ENCODE assay signal across 24 cellular contexts in the genomic region with DNA sequence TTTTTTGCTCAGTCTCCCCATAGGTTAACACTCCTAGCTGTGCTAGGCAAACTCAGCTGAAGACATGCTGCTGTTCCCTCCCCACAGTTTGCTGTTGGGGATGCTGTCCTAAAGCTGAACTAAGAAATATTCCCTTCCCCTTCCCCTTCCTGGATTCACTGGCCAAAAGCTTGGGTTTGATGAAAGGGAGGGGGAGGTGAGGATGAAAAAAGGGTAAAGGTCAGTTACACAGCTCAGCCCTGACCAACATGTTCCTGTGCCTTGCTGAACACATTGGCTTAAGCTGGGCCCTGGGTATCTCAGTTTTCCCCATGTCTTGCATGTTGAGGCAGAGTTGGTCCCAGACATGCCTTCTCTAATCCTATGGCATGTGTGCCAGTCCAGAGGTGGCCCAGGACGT. TPM values are rescaled to one million over a fixed set of nuclear protein-coding genes. Genes with fewer than 3 reads are reported as not detected.
DNase-seq lines count a peak whose midpoint lies in the region; ATAC-seq and TF ChIP-seq lines count a peak whose summit lies in the region.
"Had no signal": no experiment of that assay in that cellular context is flagged by ENCODE, and none has a peak within 500 bp of the region (broad histone marks: within the 10 kb centered on the region; RNA-seq: fewer than 3 reads in every experiment).

No MANE protein-coding gene starts in this region.

- POLR2A ChIA-PET in IMR-90 (lab: Charles Lee; ENCODE audit: unreplicated experiment): no interaction called here

- H4K8ac ChIP-seq in IMR-90 (ENCODE audit: low read depth in 2 of 2, low read length in 2 of 2): no peak overlapping the region

- no peak overlapping the region for H2BK15ac ChIP-seq in IMR-90 (ENCODE audit: low read depth, low read length)

- no peak overlapping the region for H3K4me2 ChIP-seq in IMR-90 (ENCODE audit: low read depth, low read length)

- peak overlapping the region in 4 of 7 donors; percentile 6 to 77 (median 49) for H3K27ac Mint-ChIP-seq in CD14-positive monocyte
- peak overlapping the region; percentile 8 for H3K27ac Mint-ChIP-seq in dendritic cell treated with granulocyte-macrophage colony-stimulating factor and Interleukin-4, amounts not matched to agents 40 ng/mL and 50 ng/mL, for 4 days
- H3K27ac Mint-ChIP-seq: activated naive CD4-positive, alpha-beta T cell treated with anti-CD3 and anti-CD28 coated beads, Interleukin-2, amount 10 ng/mL, durations not matched to agents 7 days and 5 days had no signal

- H3K4me3 Mint-ChIP-seq in CD14-positive monocyte: no peak overlapping the region
- no peak overlapping the region for H3K4me3 Mint-ChIP-seq in dendritic cell treated with granulocyte-macrophage colony-stimulating factor and Interleukin-4, amounts not matched to agents 40 ng/mL and 50 ng/mL, for 4 days
- H3K4me3 Mint-ChIP-seq: activated naive CD4-positive, alpha-beta T cell treated with anti-CD3 and anti-CD28 coated beads, Interleukin-2, amount 10 ng/mL, durations not matched to agents 7 days and 5 days had no signal

- TF ChIP-seq RAD21 in IMR-90 (IDR thresholded peaks at IDR 0.05; ENCODE audit: low read length): no peak

- in situ Hi-C loops in IMR-90 (cut with MboI; ENCODE audit: low sequenced_read_pairs): no loop called here

- H2AFZ ChIP-seq in IMR-90 (replicated peaks; ENCODE audit: low read length, poor library complexity): peak overlapping the region; percentile 26

- no peak overlapping the region for H3K14ac ChIP-seq in IMR-90 (replicated peaks; ENCODE audit: low read depth, low read length)

- no peak for TF ChIP-seq CTCF in CD14-positive monocyte (IDR thresholded peaks at IDR 0.05)
- no peak for TF ChIP-seq CTCF in IMR-90 (conservative IDR thresholded peaks at IDR 0.05; ENCODE audit: low read depth, low read length)

- no peak overlapping the region for H2BK20ac ChIP-seq in IMR-90 (ENCODE audit: low read depth, low read length)

- peaks cover 0 to 2% (median 0%) of the 10 kb centered on the region in 3 donors for H3K27me3 Mint-ChIP-seq in CD14-positive monocyte (ENCODE audit: low read depth in 3 of 3)
- no peaks in the 10 kb centered on the region for H3K27me3 Mint-ChIP-seq in dendritic cell treated with granulocyte-macrophage colony-stimulating factor and Interleukin-4, amounts not matched to agents 40 ng/mL and 50 ng/mL, for 4 days
- H3K27me3 Mint-ChIP-seq: activated naive CD4-positive, alpha-beta T cell treated with anti-CD3 and anti-CD28 coated beads, Interleukin-2, amount 10 ng/mL, durations not matched to agents 7 days and 5 days had no signal

- DNase-seq in CD14-positive monocyte (ENCODE audit: low spot score) (no peak), IMR-90 (no peak), lung microvascular endothelial cell (ENCODE audit: low read depth in 2 of 2) (peak; percentile 29 to 54), globus pallidus (ENCODE audit: low spot score) (no peak), DMS114 treated with DMSO at 0.1 percent for 48 hours (lab: John Stamatoyannopoulos, UW; ENCODE audit: unreplicated experiment) (no peak)
- DNase-seq in activated T-cell treated with anti-CD3 and anti-CD28 coated beads, Interleukin-2, amount 50 U/mL, for 48 hours: no peak
- DNase-seq: activated naive CD4-positive, alpha-beta T cell treated with anti-CD3 and anti-CD28 coated beads, Interleukin-2, amount 10 ng/mL, durations not matched to agents 7 days and 5 days; AML-193; DMS53; effector CD8-positive, alpha-beta T cell; erythroblast; glutamatergic neuron; mesendoderm; NCI-H1092; NCI-H1694; NCI-H446 treated with DMSO at 0.1 percent for 48 hours; NCI-H82; RPMI8226; stimulated activated CD4-positive, alpha-beta T cell treated with anti-CD3 and anti-CD28 coated beads, Interleukin-4, amount 100 ng/mL, for 1 hour; thyroid gland had no signal

- no peak for TF ChIP-seq POLR2A in IMR-90 (IDR thresholded peaks at IDR 0.05; ENCODE audit: low read depth, low read length)

- peaks cover 22 to 46% of the 10 kb centered on the region in 2 donors for H3K36me3 Mint-ChIP-seq in CD14-positive monocyte
- H3K36me3 Mint-ChIP-seq in dendritic cell treated with granulocyte-macrophage colony-stimulating factor and Interleukin-4, amounts not matched to agents 40 ng/mL and 50 ng/mL, for 4 days (ENCODE audit: low read depth): peaks cover 73% of the 10 kb centered on the region

- no peak overlapping the region for H3K4ac ChIP-seq in IMR-90 (ENCODE audit: low read depth, low read length)

- H3K4me3 ChIP-seq in IMR-90 (ENCODE audit: insufficient read depth, low read depth, low read length): no peak overlapping the region
- H3K4me3 ChIP-seq: K562, thyroid gland had no signal

- H3K9me1 ChIP-seq in IMR-90 (ENCODE audit: insufficient read depth, low read length): peaks cover 6% of the 10 kb centered on the region

- H2BK120ac ChIP-seq in IMR-90 (ENCODE audit: low read depth, low read length): no peak overlapping the region

- WGBS in IMR-90 (ENCODE audit: extremely low coverage in 2 of 2, insufficient read length in 1 of 2), 2 experiments: 83% methylated on average over 1 of the region's 1 CpG; no CpG with 5 or more reads in 1 of the 2 experiments

- no peak overlapping the region for H4K91ac ChIP-seq in IMR-90 (ENCODE audit: insufficient read depth, low read depth, low read length)

- no peak overlapping the region for H3K56ac ChIP-seq in IMR-90 (ENCODE audit: extremely low read depth, insufficient read depth, low read length)

- H2BK5ac ChIP-seq in IMR-90 (ENCODE audit: low read depth, low read length, poor library complexity, severe bottlenecking): no peak overlapping the region

- intact Hi-C loops in CD14-positive monocyte (cut with micrococcal nuclease) (no loop called here), IMR-90 (cut with micrococcal nuclease) (no loop called here)
- intact Hi-C loops in dendritic cell treated with granulocyte-macrophage colony-stimulating factor and Interleukin-4, amounts not matched to agents 40 ng/mL and 50 ng/mL, for 4 days (cut with micrococcal nuclease): no loop called here

- H3K23ac ChIP-seq in IMR-90 (ENCODE audit: low read depth, low read length): no peak overlapping the region

- no peaks in the 10 kb centered on the region; the same call in none of the 2 replicates for H3K36me3 ChIP-seq in IMR-90 (ENCODE audit: control insufficient read depth, insufficient read depth, low read length)
- H3K36me3 ChIP-seq: thyroid gland had no signal

- H2AK9ac ChIP-seq in IMR-90 (replicated peaks; ENCODE audit: low read depth, low read length, poor library complexity): no peak overlapping the region

- H3K4me1 ChIP-seq in IMR-90 (ENCODE audit: control insufficient read depth, insufficient read depth, low read length): 0 out of 2 replicates have a peak, but pooled peaks cover 1% of the 10 kb centered on the region
- H3K4me1 ChIP-seq: thyroid gland had no signal

- peaks cover 34 to 58% of the 10 kb centered on the region in 2 experiments for H3K79me1 ChIP-seq in IMR-90 (ENCODE audit: low read depth in 1 of 2, low read length in 2 of 2)

- H3K9me3 ChIP-seq in IMR-90 (ENCODE audit: control insufficient read depth, insufficient read depth, low read length): no peaks in the 10 kb centered on the region
- H3K9me3 ChIP-seq: thyroid gland had no signal

- no peaks in the 10 kb centered on the region for H3K9me3 Mint-ChIP-seq in CD14-positive monocyte
- H3K9me3 Mint-ChIP-seq in dendritic cell treated with granulocyte-macrophage colony-stimulating factor and Interleukin-4, amounts not matched to agents 40 ng/mL and 50 ng/mL, for 4 days: no peaks in the 10 kb centered on the region
- H3K9me3 Mint-ChIP-seq: activated naive CD4-positive, alpha-beta T cell treated with anti-CD3 and anti-CD28 coated beads, Interleukin-2, amount 10 ng/mL, durations not matched to agents 7 days and 5 days had no signal

- peaks cover 15% of the 10 kb centered on the region for H3K4me1 Mint-ChIP-seq in CD14-positive monocyte
- H3K4me1 Mint-ChIP-seq in dendritic cell treated with granulocyte-macrophage colony-stimulating factor and Interleukin-4, amounts not matched to agents 40 ng/mL and 50 ng/mL, for 4 days (ENCODE audit: low read depth): peaks cover 55% of the 10 kb centered on the region

- BruUV-seq in IMR-90 (replicated peaks; lab: Mats Ljungman, UMichigan): no TSS peak

- no peak overlapping the region for H2AK5ac ChIP-seq in IMR-90 (ENCODE audit: low read depth, low read length)

- ATAC-seq in IMR-90 (ENCODE audit: low read depth) (no peak), GM21367 (IDR thresholded peaks at IDR 0.05; ENCODE audit: unreplicated experiment) (no peak)

- CTCF ChIA-PET in IMR-90 (lab: Yijun Ruan, JAX): no interaction called here

- H3K9ac ChIP-seq in IMR-90 (ENCODE audit: low read depth, low read length): no peak overlapping the region

- H3K18ac ChIP-seq in IMR-90 (ENCODE audit: low read depth, low read length): no peak overlapping the region

- no peak overlapping the region for H4K5ac ChIP-seq in IMR-90 (ENCODE audit: low read depth, low read length)

- no peaks in the 10 kb centered on the region for H3K27me3 ChIP-seq in IMR-90 (ENCODE audit: control insufficient read depth, insufficient read depth, low read length)
- H3K27me3 ChIP-seq: thyroid gland had no signal

- peaks cover 12% of the 10 kb centered on the region for H4K20me1 ChIP-seq in IMR-90 (ENCODE audit: insufficient read depth, low read length)

- no peak overlapping the region for H3K27ac ChIP-seq in IMR-90 (ENCODE audit: insufficient read depth, low read length)
- H3K27ac ChIP-seq: thyroid gland had no signal

- dilution Hi-C loops in IMR-90 (cut with HindIII; ENCODE audit: low sequenced_read_pairs, unreplicated experiment): no loop called here

TF ChIP-seq in IMR-90, 13 proteins besides CTCF, POLR2A, EP300 and RAD21 (continues in another document):
- TF ChIP-seq RFX5 (IDR thresholded peaks at IDR 0.05; ENCODE audit: low read depth, low read length) (no peak), MAZ (IDR thresholded peaks at IDR 0.05; ENCODE audit: borderline replicate concordance, low read depth, low read length) (no peak), FOS (IDR thresholded peaks at IDR 0.05; ENCODE audit: low read depth, low read length) (no peak), CHD1 (IDR thresholded peaks at IDR 0.05; ENCODE audit: low read depth, low read length) (no peak), BHLHE40 (IDR thresholded peaks at IDR 0.05; ENCODE audit: low read depth, low read length) (no peak), NFE2L2 (IDR thresholded peaks at IDR 0.05; ENCODE audit: low read depth, low read length) (no peak)

RNA-seq across cellular contexts. Expression of a gene that starts 15.3 kb away (rescaled TPM):
- polyA plus RNA-seq in CD14-positive monocyte: 10 to 100 TPM; 38.5 to 51.4 TPM
- 56.1 and 65.2 TPM in 2 replicates for total RNA-seq in IMR-90 (2012; rRNA removed)
- polyA plus RNA-seq in IMR-90 (2012; rRNA removed): 71.7 and 78.5 TPM in 2 replicates
- polyA plus RNA-seq in IMR-90 (2012; cell fraction: cytosol; rRNA removed): 50.3 and 98.2 TPM in 2 replicates
- 45.6 and 112 TPM in 2 replicates for polyA plus RNA-seq in IMR-90 (2012; cell fraction: nucleus; rRNA removed; ENCODE audit: low replicate concordance)
- total RNA-seq in lung microvascular endothelial cell: 47.5 and 67.9 TPM in 2 replicates

RNA-seq across cellular contexts. Expression of a gene that starts 36.5 kb away (rescaled TPM):
- polyA plus RNA-seq in CD14-positive monocyte (100 to 1,000 TPM; 119 to 135 TPM), IMR-90 (2012; rRNA removed) (0.02 and 0.04 TPM in 2 replicates)
- total RNA-seq in IMR-90 (2012; rRNA removed) (under 0.01 TPM in 2 replicates), lung microvascular endothelial cell (under 0.01 TPM in 2 replicates)
- 0.01 TPM in 1 of 2 replicates, not detected in the other for polyA plus RNA-seq in IMR-90 (2012; cell fraction: cytosol; rRNA removed)
- polyA plus RNA-seq in IMR-90 (2012; cell fraction: nucleus; rRNA removed; ENCODE audit: low replicate concordance): 0.16 and 0.21 TPM in 2 replicates
- total RNA-seq: M059J had no signal

Comparison
In these comparisons a context has a peak if more than half of its experiments do, and no peak if none do; other contexts are left out.
1. DNase-seq: peak in lung microvascular endothelial cell (2 of 2); none in CD14-positive monocyte (single experiment), IMR-90 (single experiment), globus pallidus (single experiment), DMS114 treated with DMSO at 0.1 percent for 48 hours (single experiment) and activated T-cell treated with anti-CD3 and anti-CD28 coated beads, Interleukin-2, amount 50 U/mL, for 48 hours (0 of 2).